10 cellular contexts compared by ENCODE assay signal in the genomic region with DNA sequence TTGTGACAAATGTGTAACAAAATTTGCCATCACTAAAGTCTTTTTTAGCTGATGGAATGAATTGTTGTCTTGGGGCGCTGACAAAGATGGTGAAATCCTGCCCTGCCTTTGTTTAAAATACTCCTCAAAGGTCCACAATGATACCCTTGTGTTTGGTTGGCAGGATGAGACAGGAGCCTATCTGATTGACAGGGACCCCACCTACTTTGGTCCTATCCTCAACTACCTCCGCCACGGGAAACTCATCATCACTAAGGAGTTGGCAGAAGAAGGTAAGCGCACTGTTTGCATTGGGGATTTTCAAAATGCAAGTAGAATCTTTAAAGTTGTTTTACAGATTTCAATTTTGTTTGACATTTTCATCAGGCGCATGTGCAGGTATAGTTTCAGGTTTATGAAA. TPM values are rescaled to one million over a fixed set of nuclear protein-coding genes. Genes with fewer than 3 reads are reported as not detected.
DNase-seq lines count a peak whose midpoint lies in the region; FAIRE-seq and TF ChIP-seq lines count a peak whose summit lies in the region.
"Had no signal": no experiment of that assay in that cellular context is flagged by ENCODE, and none has a peak within 500 bp of the region (broad histone marks: within the 10 kb centered on the region; RNA-seq: fewer than 3 reads in every experiment).

No MANE protein-coding gene starts in this region.

- H3K79me2 ChIP-seq in PC-9 (ENCODE audit: low read depth) = peaks cover 45% of the 10 kb centered on the region

- no peaks in the 10 kb centered on the region for H3K9me2 ChIP-seq in PC-9 (ENCODE audit: insufficient read depth)

- POLR2A ChIA-PET in PC-9 (lab: Charles Lee; ENCODE audit: unreplicated experiment) = no interaction called here

- peak overlapping the region; percentile 84; the same call in 1 of the 2 replicates for H3K4me3 ChIP-seq in PC-9
- H3K4me3 ChIP-seq in esophagus muscularis mucosa = no peak overlapping the region
- H3K4me3 ChIP-seq in sigmoid colon = no peak overlapping the region
- H3K4me3 ChIP-seq in ovary = no peak overlapping the region
- H3K4me3 ChIP-seq in kidney (ENCODE audit: low read length in 2 of 2) = no peak overlapping the region
- H3K4me3 ChIP-seq: colonic mucosa had no signal

- H3K9ac ChIP-seq in kidney (ENCODE audit: low read length in 2 of 2) = no peak overlapping the region

- peaks cover 7% of the 10 kb centered on the region; the same call in 1 of the 2 replicates for H4K20me1 ChIP-seq in PC-9 (ENCODE audit: insufficient read depth)

- TF ChIP-seq CTCF in PC-9 (conservative IDR thresholded peaks at IDR 0.05) = no peak
- TF ChIP-seq CTCF in esophagus muscularis mucosa (IDR thresholded peaks at IDR 0.05) = no peak
- TF ChIP-seq CTCF in sigmoid colon (IDR thresholded peaks at IDR 0.05) = no peak
- TF ChIP-seq CTCF in ovary (IDR thresholded peaks at IDR 0.05) = no peak
- no peak for TF ChIP-seq CTCF in kidney (IDR thresholded peaks at IDR 0.05; ENCODE audit: borderline replicate concordance, extremely low read depth, insufficient read depth)

- CTCF ChIA-PET in PC-9 (lab: Charles Lee) = interaction anchor here (0.6 kb wide), 1 partner anchor 30 kb away, joined by 3 read pairs; no protein-coding TSS in a partner anchor

- no TSS peak for BruUV-seq in PC-9 (replicated peaks; lab: Mats Ljungman, UMichigan)

- no peak overlapping the region for H3K27ac ChIP-seq in PC-9
- peak overlapping the region; percentile 96 to 97 (median 97) for H3K27ac ChIP-seq in esophagus muscularis mucosa (replicated peaks in 1 of 4)
- peak overlapping the region; percentile 96 to 100 (median 98) for H3K27ac ChIP-seq in sigmoid colon
- H3K27ac ChIP-seq in ovary = peak overlapping the region in 1 of 2 donors; percentile 41
- H3K27ac ChIP-seq in kidney (ENCODE audit: low read depth in 2 of 2, low read length in 2 of 2) = no peak overlapping the region
- H3K27ac ChIP-seq: colonic mucosa had no signal

- no peaks in the 10 kb centered on the region for H3K9me3 ChIP-seq in PC-9 (ENCODE audit: insufficient read depth, low read depth)
- H3K9me3 ChIP-seq in esophagus muscularis mucosa = no peaks in the 10 kb centered on the region
- no peaks in the 10 kb centered on the region for H3K9me3 ChIP-seq in sigmoid colon
- no peaks in the 10 kb centered on the region for H3K9me3 ChIP-seq in ovary
- no peaks in the 10 kb centered on the region for H3K9me3 ChIP-seq in kidney (ENCODE audit: control insufficient read depth in 1 of 2, low read length in 2 of 2)
- H3K9me3 ChIP-seq: colonic mucosa had no signal

- FAIRE-seq in kidney (lab: Jason Lieb, UNC) = no peak
- FAIRE-seq: GM12892 had no signal

- DNase-seq in G401 (ENCODE audit: low spot score) (peak; percentile 50), PC-9 (no peak), esophagus muscularis mucosa (ENCODE audit: extremely low spot score) (no peak), sigmoid colon (no peak), ovary (no peak), NCI-H2029 (lab: John Stamatoyannopoulos, UW) (no peak), kidney (no peak)
- DNase-seq: colonic mucosa, DMS153 had no signal

- peak overlapping the region; percentile 94; the same call in 1 of the 2 replicates for H3K4me2 ChIP-seq in PC-9

- H3F3A ChIP-seq in PC-9 (ENCODE audit: insufficient read depth, low read depth) = peaks cover 26% of the 10 kb centered on the region; the same call in 1 of the 2 replicates

- peaks cover 22% of the 10 kb centered on the region for H3K4me1 ChIP-seq in PC-9 (replicated peaks; ENCODE audit: insufficient read depth)
- peaks cover 16 to 45% (median 40%) of the 10 kb centered on the region in 4 donors for H3K4me1 ChIP-seq in esophagus muscularis mucosa
- peaks cover 0 to 35% (median 28%) of the 10 kb centered on the region in 4 donors for H3K4me1 ChIP-seq in sigmoid colon
- peaks cover 2% of the 10 kb centered on the region for H3K4me1 ChIP-seq in ovary (ENCODE audit: insufficient read depth)
- peaks cover 6 to 10% of the 10 kb centered on the region in 2 donors for H3K4me1 ChIP-seq in kidney (ENCODE audit: control insufficient read depth in 1 of 2, insufficient read depth in 1 of 2, low read depth in 1 of 2, low read length in 2 of 2)
- H3K4me1 ChIP-seq: colonic mucosa had no signal

- H2AFZ ChIP-seq in PC-9 = no peak overlapping the region

- intact Hi-C loops in PC-9 (cut with micrococcal nuclease; ENCODE audit: unreplicated experiment) (loop anchor here (5.0 kb wide), 1 partner anchor 87 kb away; no protein-coding TSS in a partner anchor), esophagus muscularis mucosa (cut with DNase I) (no loop called here), sigmoid colon (cut with DNase I) (loop anchor here (5.0 kb wide), 2 partner anchors 62 to 133 kb away; partner anchors contain the start of genes CDR2L and SUMO2), ovary (cut with DNase I) (no loop called here), kidney (cut with DNase I) (no loop called here)

- TF ChIP-seq POLR2A in esophagus muscularis mucosa (IDR thresholded peaks at IDR 0.05; ENCODE audit: low read depth) (no peak), sigmoid colon (IDR thresholded peaks at IDR 0.05) (no peak), ovary (IDR thresholded peaks at IDR 0.05) (no peak)

- TF ChIP-seq EP300 in esophagus muscularis mucosa (IDR thresholded peaks at IDR 0.05) = no peak
- no peak for TF ChIP-seq EP300 in sigmoid colon (IDR thresholded peaks at IDR 0.05)
- TF ChIP-seq EP300 in ovary (IDR thresholded peaks at IDR 0.05) = no peak

- H3K27me3 ChIP-seq in PC-9 (ENCODE audit: insufficient read depth, low read depth) = no peaks in the 10 kb centered on the region
- no peaks in the 10 kb centered on the region for H3K27me3 ChIP-seq in esophagus muscularis mucosa
- H3K27me3 ChIP-seq in sigmoid colon = no peaks in the 10 kb centered on the region
- no peaks in the 10 kb centered on the region for H3K27me3 ChIP-seq in ovary
- H3K27me3 ChIP-seq: colonic mucosa had no signal

- 89% methylated on average over 5 of the region's 5 CpGs for WGBS in esophagus muscularis mucosa
- 87 to 90% methylated on average over 5 of the region's 5 CpGs for WGBS in sigmoid colon, 2 donors
- 68 to 79% (median 75%) methylated on average over 5 of the region's 5 CpGs for WGBS in ovary, 3 donors

- in situ Hi-C loops in G401 (cut with HindIII; ENCODE audit: low sequenced_read_pairs) = no loop called here

- peaks cover 10% of the 10 kb centered on the region for H3K36me3 ChIP-seq in PC-9 (ENCODE audit: low read depth)
- H3K36me3 ChIP-seq in esophagus muscularis mucosa = peaks cover 15 to 45% (median 33%) of the 10 kb centered on the region in 4 donors
- peaks cover 0 to 39% (median 12%) of the 10 kb centered on the region in 4 donors for H3K36me3 ChIP-seq in sigmoid colon
- no peaks in the 10 kb centered on the region for H3K36me3 ChIP-seq in ovary
- peaks cover 3 to 7% of the 10 kb centered on the region in 2 donors for H3K36me3 ChIP-seq in kidney (ENCODE audit: control insufficient read depth in 1 of 2, insufficient read depth in 2 of 2, low read length in 2 of 2)
- H3K36me3 ChIP-seq: colonic mucosa had no signal

RNA-seq across cellular contexts. Expression of gene KCTD2, which starts 2.0 kb away (rescaled TPM):
- total RNA-seq in G401 (2014; rRNA removed; shearing (Covaris generic)) = 26.8 and 27.8 TPM in 2 replicates
- total RNA-seq in PC-9 (2021) (18.4 and 18.6 TPM in 2 replicates), esophagus muscularis mucosa (10 to 100 TPM; 20.3 to 37.7 (median 29.9) TPM), sigmoid colon (10 to 100 TPM; 19.6 to 25.5 (median 21.8) TPM), ovary (10 to 100 TPM; 25.0 to 62.5 (median 50.2) TPM), kidney (30.2 TPM)
- polyA plus RNA-seq in sigmoid colon (10 to 100 TPM; 12.5 to 24.0 (median 13.8) TPM), ovary (10 to 100 TPM; 35.8 to 66.8 TPM), kidney (ENCODE audit: insufficient read depth, low read depth, low replicate concordance) (26.0 TPM)

RNA-seq across cellular contexts. Expression of gene ATP5PD, which starts 2.3 kb away (rescaled TPM):
- total RNA-seq in G401 (2014; rRNA removed; shearing (Covaris generic)) = 206 and 238 TPM in 2 replicates
- total RNA-seq in PC-9 (2021) = 306 and 336 TPM in 2 replicates
- total RNA-seq in esophagus muscularis mucosa = 100 to 1,000 TPM; 202 to 388 (median 256) TPM
- total RNA-seq in sigmoid colon = 100 to 1,000 TPM; 303 to 480 (median 367) TPM
- polyA plus RNA-seq in sigmoid colon = 100 to 1,000 TPM; 481 to 726 (median 592) TPM
- 100 to 1,000 TPM; 137 to 226 (median 153) TPM for total RNA-seq in ovary
- 100 to 1,000 TPM; 199 to 331 TPM for polyA plus RNA-seq in ovary
- 261 TPM for total RNA-seq in kidney
- 916 TPM for polyA plus RNA-seq in kidney (ENCODE audit: insufficient read depth, low read depth, low replicate concordance)

RNA-seq across cellular contexts. Expression of gene MRPL58, which starts 36.6 kb away (rescaled TPM):
- total RNA-seq in G401 (2014; rRNA removed; shearing (Covaris generic)) = 98.4 and 99.0 TPM in 2 replicates
- total RNA-seq in PC-9 (2021) (42.8 and 48.4 TPM in 2 replicates), esophagus muscularis mucosa (10 to 100 TPM; 34.9 to 47.8 (median 40.2) TPM), sigmoid colon (100 to 1,000 TPM in 1 of 4 donors, 10 to 100 TPM in 3; 46.3 to 104 (median 62.5) TPM), ovary (10 to 100 TPM; 17.9 to 40.6 (median 22.0) TPM), kidney (23.1 TPM)
- polyA plus RNA-seq in sigmoid colon (10 to 100 TPM; 36.6 to 56.9 (median 53.0) TPM), ovary (10 to 100 TPM; 24.3 to 39.7 TPM), kidney (ENCODE audit: insufficient read depth, low read depth, low replicate concordance) (84.5 TPM)

RNA-seq across cellular contexts. Expression of gene SLC16A5, which starts 38.7 kb away (rescaled TPM):
- total RNA-seq in G401 (2014; rRNA removed; shearing (Covaris generic)) = 11.0 and 25.5 TPM in 2 replicates
- total RNA-seq in PC-9 (2021) = 70.2 and 88.5 TPM in 2 replicates
- 1 to 10 TPM; 3.8 to 9.7 (median 7.6) TPM for total RNA-seq in esophagus muscularis mucosa
- 10 to 100 TPM in 1 of 4 donors, 1 to 10 TPM in 3; 2.6 to 15.0 (median 6.4) TPM for total RNA-seq in sigmoid colon
- 10 to 100 TPM in 2 of 3 donors, 1 to 10 TPM in 1; 6.6 to 31.1 (median 13.4) TPM for polyA plus RNA-seq in sigmoid colon
- total RNA-seq in ovary = 10 to 100 TPM in 5 of 7 donors, 1 to 10 TPM in 2; 6.0 to 20.6 (median 12.6) TPM
- polyA plus RNA-seq in ovary = 1 to 10 TPM; 2.0 to 10.0 TPM
- total RNA-seq in kidney = 184 TPM
- polyA plus RNA-seq in kidney (ENCODE audit: insufficient read depth, low read depth, low replicate concordance) = 28.4 TPM

Comparison
In these comparisons a context has a peak if more than half of its experiments do, and no peak if none do; other contexts are left out.
1. H3K27ac ChIP-seq: peak in esophagus muscularis mucosa (4 of 4) and sigmoid colon (4 of 4); none in PC-9 (single experiment) and kidney (0 of 2).
2. intact Hi-C loops: an anchor here in PC-9 (5.0 kb wide) and sigmoid colon (5.0 kb wide); none called in esophagus muscularis mucosa, ovary and kidney.